ENCODE assay signal across 8 cellular contexts in genomic region chr11:123577081-123577598, GRCh38.
DNase-seq lines count a peak whose midpoint lies in the region; ATAC-seq lines count a peak whose summit lies in the region.

No MANE protein-coding gene starts in this region.

- DNase-seq in GDM1 (lab: John Stamatoyannopoulos, UW): peak; percentile 14
- peak; percentile 13 for DNase-seq in HCEC 1CT
- DNase-seq in NCI-H2029 (lab: John Stamatoyannopoulos, UW): peak; percentile 57
- peak; percentile 60 for DNase-seq in activated CD4-positive, alpha-beta T cell treated with anti-CD3 and anti-CD28 coated beads, Interleukin-2, amount 50 U/mL, for 1 hour
- DNase-seq in cerebellum (ENCODE audit: low spot score): peak; percentile 90
- DNase-seq in left lobe of liver (ENCODE audit: low spot score): peak; percentile 67
- DNase-seq in stimulated activated CD4-positive, alpha-beta T cell treated with anti-CD3 and anti-CD28 coated beads, TNF-alpha, amount 100 ng/mL, for 4 hours (ENCODE audit: low read depth in 3 of 3): peak; percentile 32 to 53 (median 42)

- ATAC-seq in left lobe of liver (peak; percentile 83), GM18519 (IDR thresholded peaks at IDR 0.05; ENCODE audit: low FRiP score, unreplicated experiment) (no peak)

Comparison
In these comparisons a context has a peak if more than half of its experiments do, and no peak if none do; other contexts are left out.
1. DNase-seq: peak in every context shown above with its lines; median percentile 90 in cerebellum; 67 in left lobe of liver; 60 in activated CD4-positive, alpha-beta T cell treated with anti-CD3 and anti-CD28 coated beads, Interleukin-2, amount 50 U/mL, for 1 hour; 57 in NCI-H2029; 42 in stimulated activated CD4-positive, alpha-beta T cell treated with anti-CD3 and anti-CD28 coated beads, TNF-alpha, amount 100 ng/mL, for 4 hours; 14 in GDM1; 13 in HCEC 1CT.